ENCODE assay signal across 11 cellular contexts in the genomic region with DNA sequence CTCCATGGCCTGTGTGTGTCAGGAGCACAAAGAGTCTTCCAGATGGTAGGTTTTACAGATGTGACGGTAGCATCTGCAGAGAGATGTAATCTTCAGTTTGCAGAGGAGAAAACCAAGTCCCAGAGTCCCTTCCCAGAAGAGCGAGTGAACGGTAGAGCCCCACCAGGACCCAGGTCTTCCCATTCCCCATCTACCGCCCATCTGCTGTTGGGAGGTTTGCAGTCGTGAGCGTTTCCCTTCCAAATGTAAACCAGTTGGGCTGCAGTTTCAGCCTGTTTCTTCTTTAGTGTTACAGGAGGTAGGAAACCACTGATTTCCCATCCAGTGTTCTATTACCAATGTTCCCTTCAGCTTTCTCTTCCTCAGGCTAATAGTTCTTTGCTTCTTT. TPM values are rescaled to one million over a fixed set of nuclear protein-coding genes. Genes with fewer than 3 reads are reported as not detected.
DNase-seq lines count a peak whose midpoint lies in the region; ATAC-seq and TF ChIP-seq lines count a peak whose summit lies in the region.
"Had no signal": no experiment of that assay in that cellular context is flagged by ENCODE, and none has a peak within 500 bp of the region (broad histone marks: within the 10 kb centered on the region; RNA-seq: fewer than 3 reads in every experiment).

No MANE protein-coding gene starts in this region.

- peak overlapping the region; percentile 33; the same call in 1 of the 2 replicates for H3K27ac ChIP-seq in ACC112 (ENCODE audit: low read depth, low read length)
- H3K27ac ChIP-seq: lower lobe of right lung, prostate gland had no signal

- H3K4me1 Mint-ChIP-seq in brain = peaks cover 62% of the 10 kb centered on the region
- peaks cover 63% of the 10 kb centered on the region for H3K4me1 Mint-ChIP-seq in nephron

- H3K4me3 ChIP-seq in ACC112 (ENCODE audit: low read depth, low read length) = no peak overlapping the region
- H3K4me3 ChIP-seq: lower lobe of right lung, prostate gland, uterus had no signal

- no peak overlapping the region for H2AFZ ChIP-seq in ACC112 (ENCODE audit: low read length, unreplicated experiment)

- no peaks in the 10 kb centered on the region for H3K27me3 ChIP-seq in ACC112 (ENCODE audit: insufficient read depth, low read length)
- H3K27me3 ChIP-seq: uterus had no signal

- no peaks in the 10 kb centered on the region for H3K36me3 ChIP-seq in ACC112 (ENCODE audit: insufficient read depth, low read length)
- H3K36me3 ChIP-seq: uterus had no signal

- TF ChIP-seq CTCF in brain (conservative IDR thresholded peaks at IDR 0.05) (no peak), nephron (IDR thresholded peaks at IDR 0.05; ENCODE audit: unreplicated experiment in 3 of 3) (no peak)

- H3K79me2 ChIP-seq in ACC112 (ENCODE audit: control insufficient read depth, insufficient read depth, low read length, unreplicated experiment) = peaks cover 72% of the 10 kb centered on the region

- peaks cover 59% of the 10 kb centered on the region for H3K4me1 ChIP-seq in ACC112 (ENCODE audit: control insufficient read depth, insufficient read depth, low read length, unreplicated experiment)

- H3K27ac Mint-ChIP-seq in brain (peak overlapping the region in 3 of 5 experiments; percentile 3 to 79 (median 76)), nephron (peak overlapping the region in 2 of 3 experiments; percentile 26 to 47)

- H3K27me3 Mint-ChIP-seq in brain (no peaks in the 10 kb centered on the region), nephron (ENCODE audit: low read depth) (no peaks in the 10 kb centered on the region)

- H3K36me3 Mint-ChIP-seq in brain (peaks cover 46% of the 10 kb centered on the region), nephron (ENCODE audit: low read depth) (peaks cover 29% of the 10 kb centered on the region)

- H3K9me3 Mint-ChIP-seq in brain (peaks cover 0 to 17% (median 9%) of the 10 kb centered on the region in 5 experiments), nephron (peaks cover 5% of the 10 kb centered on the region)

- no peak overlapping the region for H3K4me3 Mint-ChIP-seq in brain
- no peak overlapping the region for H3K4me3 Mint-ChIP-seq in nephron

- ATAC-seq in GM21619 (IDR thresholded peaks at IDR 0.05; ENCODE audit: unreplicated experiment) = peak; percentile 5

- DNase-seq in dedifferentiated amniotic fluid mesenchymal stem cell (ENCODE audit: extremely low spot score) (no peak), ecto neural progenitor cell (ENCODE audit: low spot score) (no peak), GM19240 (ENCODE audit: insufficient read length, low spot score) (no peak), NCI-H2081 (lab: John Stamatoyannopoulos, UW) (no peak)
- DNase-seq: lower lobe of right lung, uterus had no signal

RNA-seq across cellular contexts. Expression of a gene that starts 24.0 kb away (rescaled TPM):
- polyA plus RNA-seq in brain (ENCODE audit: insufficient read depth, low read depth, low replicate concordance) = 15.5 TPM
